8 cellular contexts compared by ENCODE assay signal in genomic region chr11:15819679-15820286, GRCh38.
A peak's percentile ranks its signal among the peaks of the same experiment; 100 is the strongest.
DNase-seq lines count a peak whose midpoint lies in the region; ATAC-seq, FAIRE-seq and TF ChIP-seq lines count a peak whose summit lies in the region.

No MANE protein-coding gene starts in this region.

- FAIRE-seq in bronchial epithelial cell (lab: Jason Lieb, UNC), result no peak

- peak; percentile 86 for TF ChIP-seq CTCF in RWPE2 (IDR thresholded peaks at IDR 0.05; ENCODE audit: poor library complexity, severe bottlenecking)
- TF ChIP-seq CTCF in bronchial epithelial cell (IDR thresholded peaks at IDR 0.05; ENCODE audit: insufficient read depth, low read length, severe bottlenecking), result peak; percentile 97

- no peaks in the 10 kb centered on the region for H3K27me3 ChIP-seq in RWPE2 (ENCODE audit: insufficient read depth, poor library complexity, severe bottlenecking)
- H3K27me3 ChIP-seq in bronchial epithelial cell (ENCODE audit: control insufficient read depth, insufficient read depth, low read length), result no peaks in the 10 kb centered on the region

- no peak overlapping the region for H3K27ac ChIP-seq in RWPE2 (ENCODE audit: poor library complexity, severe bottlenecking)

- H3K4me3 ChIP-seq in RWPE2 (ENCODE audit: severe bottlenecking) (no peak overlapping the region), bronchial epithelial cell (ENCODE audit: low read depth, low read length) (no peak overlapping the region)

- H3K36me3 ChIP-seq in RWPE2 (ENCODE audit: low read depth), result no peaks in the 10 kb centered on the region
- H3K36me3 ChIP-seq in bronchial epithelial cell (ENCODE audit: control insufficient read depth, insufficient read depth, low read length), result no peaks in the 10 kb centered on the region

- DNase-seq in Daoy (ENCODE audit: low read depth) (peak; percentile 68), RWPE2 (ENCODE audit: low spot score) (no peak), bronchial epithelial cell (ENCODE audit: low read depth) (peak; percentile 41), left colon (peak; percentile 68 to 79)
- peak; percentile 67 for DNase-seq in stimulated activated CD8-positive, alpha-beta memory T cell treated with anti-CD3 and anti-CD28 coated beads, Interleukin-4, amount 100 ng/mL, for 48 hours

- no peaks in the 10 kb centered on the region for H3K9me3 ChIP-seq in RWPE2 (ENCODE audit: severe bottlenecking)

- intact Hi-C loops in left colon (cut with DNase I, micrococcal nuclease), result no loop called here

- ATAC-seq in GM19463 (IDR thresholded peaks at IDR 0.05; ENCODE audit: unreplicated experiment) (peak; percentile 77), HG03565 (IDR thresholded peaks at IDR 0.05; ENCODE audit: unreplicated experiment) (peak; percentile 83), RWPE2 (ENCODE audit: low read depth) (no peak), left colon (peak; percentile 67), HG03108 (IDR thresholded peaks at IDR 0.05; ENCODE audit: unreplicated experiment) (no peak)

- H3K4me1 ChIP-seq in RWPE2 (ENCODE audit: insufficient read depth, poor library complexity, severe bottlenecking), result peaks cover 27% of the 10 kb centered on the region

Comparison
In these comparisons a context has a peak if more than half of its experiments do, and no peak if none do; other contexts are left out.
1. ATAC-seq: peak in GM19463 (single experiment), HG03565 (single experiment) and left colon (single experiment); none in RWPE2 (single experiment) and HG03108 (single experiment).